8 cellular contexts compared by ENCODE assay signal in genomic region chr11:128522943-128523518, GRCh38.
DNase-seq lines count a peak whose midpoint lies in the region; ATAC-seq and TF ChIP-seq lines count a peak whose summit lies in the region.

No MANE protein-coding gene starts in this region.

- DNase-seq in CD8-positive, alpha-beta memory T cell: peak in 4 of 5 donors; percentile 43 to 82 (median 74)
- DNase-seq in LNCaP clone FGC (ENCODE audit: low read depth) (no peak), kidney epithelial cell (ENCODE audit: low read depth) (no peak), left lobe of liver (ENCODE audit: low spot score) (no peak), GF-D8 (lab: John Stamatoyannopoulos, UW) (no peak), dermis blood vessel endothelial cell (no peak)
- peak in 1 of 2 donors; percentile 66 for DNase-seq in activated naive CD4-positive, alpha-beta T cell treated with anti-CD3 and anti-CD28 coated beads, Interleukin-2, amount 50 U/mL, for 72 hours (ENCODE audit: low spot score in 2 of 2)

- CTCF ChIA-PET in CD8-positive, alpha-beta memory T cell (lab: Charles Lee): interaction anchor here (0.8 to 3.7 kb wide), 9 partner anchors 24 to 233 kb away, joined by 3 to 17 read pairs (median 3); no protein-coding TSS in a partner anchor

- H3K36me3 Mint-ChIP-seq in CD8-positive, alpha-beta memory T cell: peaks cover 26 to 45% (median 31%) of the 10 kb centered on the region in 3 donors
- H3K36me3 Mint-ChIP-seq in activated naive CD4-positive, alpha-beta T cell treated with anti-CD3 and anti-CD28 coated beads, Interleukin-2, amount 50 U/mL, for 72 hours: peaks cover 39 to 48% of the 10 kb centered on the region in 2 donors
- H3K36me3 Mint-ChIP-seq in stimulated activated memory B cell treated with anti-CD40 and anti-IgM and Interleukin-4, amounts not matched to agents 10 μg/mL and 1 μg/mL and 100 μg/mL, for 72 hours: peaks cover 20% of the 10 kb centered on the region

- H3K4me1 Mint-ChIP-seq in CD8-positive, alpha-beta memory T cell: peaks cover 51 to 56% (median 55%) of the 10 kb centered on the region in 3 donors
- H3K4me1 Mint-ChIP-seq in stimulated activated memory B cell treated with anti-CD40 and anti-IgM and Interleukin-4, amounts not matched to agents 10 μg/mL and 1 μg/mL and 100 μg/mL, for 72 hours: peaks cover 40% of the 10 kb centered on the region

- ATAC-seq in activated naive CD4-positive, alpha-beta T cell treated with anti-CD3 and anti-CD28 coated beads, Interleukin-2, amount 50 U/mL, for 72 hours: peak; percentile 17 to 18
- ATAC-seq in stimulated activated memory B cell treated with anti-CD40 and anti-IgM and Interleukin-4, amounts not matched to agents 10 μg/mL and 1 μg/mL and 100 μg/mL, for 72 hours: no peak
- no peak for ATAC-seq in left lobe of liver

- peak overlapping the region; percentile 91 to 98 (median 94) for H3K27ac Mint-ChIP-seq in CD8-positive, alpha-beta memory T cell
- H3K27ac Mint-ChIP-seq in activated naive CD4-positive, alpha-beta T cell treated with anti-CD3 and anti-CD28 coated beads, Interleukin-2, amount 50 U/mL, for 72 hours: peak overlapping the region; percentile 97 to 98
- peak overlapping the region; percentile 96 for H3K27ac Mint-ChIP-seq in stimulated activated memory B cell treated with anti-CD40 and anti-IgM and Interleukin-4, amounts not matched to agents 10 μg/mL and 1 μg/mL and 100 μg/mL, for 72 hours

- H3K27ac ChIP-seq in CD8-positive, alpha-beta memory T cell (ENCODE audit: low read depth, low read length): peak overlapping the region; percentile 92

- H3K27me3 Mint-ChIP-seq in CD8-positive, alpha-beta memory T cell: peaks cover 0 to 2% of the 10 kb centered on the region in 2 donors
- no peaks in the 10 kb centered on the region for H3K27me3 Mint-ChIP-seq in stimulated activated memory B cell treated with anti-CD40 and anti-IgM and Interleukin-4, amounts not matched to agents 10 μg/mL and 1 μg/mL and 100 μg/mL, for 72 hours

- TF ChIP-seq CTCF in LNCaP clone FGC (IDR thresholded peaks at IDR 0.05; ENCODE audit: control insufficient read depth, extremely low read depth, insufficient read depth) (no peak), kidney epithelial cell (IDR thresholded peaks at IDR 0.05; ENCODE audit: insufficient read depth, low read length, poor library complexity, severe bottlenecking) (no peak)

- H3K27me3 ChIP-seq in CD8-positive, alpha-beta memory T cell (ENCODE audit: insufficient read depth, low read length, poor library complexity, severe bottlenecking): no peaks in the 10 kb centered on the region
- H3K27me3 ChIP-seq in kidney epithelial cell (ENCODE audit: control insufficient read depth, insufficient read depth, low read length): no peaks in the 10 kb centered on the region

- H3K4me3 ChIP-seq in CD8-positive, alpha-beta memory T cell (ENCODE audit: low read length): peak overlapping the region; percentile 53
- H3K4me3 ChIP-seq in LNCaP clone FGC (ENCODE audit: low read depth, low read length) (peak overlapping the region; percentile 56), kidney epithelial cell (ENCODE audit: low read depth, low read length) (peak overlapping the region; percentile 88)

- H3K36me3 ChIP-seq in CD8-positive, alpha-beta memory T cell (ENCODE audit: insufficient read depth, low read length): peaks cover 23% of the 10 kb centered on the region
- no peaks in the 10 kb centered on the region for H3K36me3 ChIP-seq in kidney epithelial cell (ENCODE audit: control insufficient read depth, insufficient read depth, low read length)

- peaks cover 48% of the 10 kb centered on the region for H3K4me1 ChIP-seq in CD8-positive, alpha-beta memory T cell (ENCODE audit: insufficient read depth, low read length)

- H3K4me3 Mint-ChIP-seq in CD8-positive, alpha-beta memory T cell: peak overlapping the region; percentile 95 to 100 (median 98)
- peak overlapping the region; percentile 94 for H3K4me3 Mint-ChIP-seq in stimulated activated memory B cell treated with anti-CD40 and anti-IgM and Interleukin-4, amounts not matched to agents 10 μg/mL and 1 μg/mL and 100 μg/mL, for 72 hours

- H3K9me3 Mint-ChIP-seq in CD8-positive, alpha-beta memory T cell: no peaks in the 10 kb centered on the region
- no peaks in the 10 kb centered on the region for H3K9me3 Mint-ChIP-seq in activated naive CD4-positive, alpha-beta T cell treated with anti-CD3 and anti-CD28 coated beads, Interleukin-2, amount 50 U/mL, for 72 hours
- no peaks in the 10 kb centered on the region for H3K9me3 Mint-ChIP-seq in stimulated activated memory B cell treated with anti-CD40 and anti-IgM and Interleukin-4, amounts not matched to agents 10 μg/mL and 1 μg/mL and 100 μg/mL, for 72 hours

- POLR2A ChIA-PET in CD8-positive, alpha-beta memory T cell (lab: Charles Lee): interaction anchor here (0.6 to 5.9 kb wide), 16 partner anchors 8 to 329 kb away, joined by 3 to 69 read pairs (median 4); no protein-coding TSS in a partner anchor

- no peaks in the 10 kb centered on the region for H3K9me3 ChIP-seq in CD8-positive, alpha-beta memory T cell (ENCODE audit: low read length)

Comparison
In these comparisons a context has a peak if more than half of its experiments do, and no peak if none do; other contexts are left out.
1. DNase-seq: peak in CD8-positive, alpha-beta memory T cell (4 of 5); none in LNCaP clone FGC (single experiment), kidney epithelial cell (single experiment), left lobe of liver (single experiment), GF-D8 (single experiment) and dermis blood vessel endothelial cell (single experiment).
2. ATAC-seq: peak in activated naive CD4-positive, alpha-beta T cell treated with anti-CD3 and anti-CD28 coated beads, Interleukin-2, amount 50 U/mL, for 72 hours (2 of 2); none in stimulated activated memory B cell treated with anti-CD40 and anti-IgM and Interleukin-4, amounts not matched to agents 10 μg/mL and 1 μg/mL and 100 μg/mL, for 72 hours (single experiment) and left lobe of liver (single experiment).
3. Peak in every context shown above with its lines, with median percentiles within 50 percentile points of each other: H3K4me3 ChIP-seq and H3K27ac Mint-ChIP-seq.